ENCODE assay signal across 25 cellular contexts in genomic region chr4:22490718-22491330, GRCh38. TPM values are rescaled to one million over a fixed set of nuclear protein-coding genes. Genes with fewer than 3 reads are reported as not detected.
DNase-seq lines count a peak whose midpoint lies in the region; ATAC-seq and TF ChIP-seq lines count a peak whose summit lies in the region.
"Had no signal": no experiment of that assay in that cellular context is flagged by ENCODE, and none has a peak within 500 bp of the region (broad histone marks: within the 10 kb centered on the region; RNA-seq: fewer than 3 reads in every experiment).

No MANE protein-coding gene starts in this region.

- TF ChIP-seq CTCF in heart right ventricle (IDR thresholded peaks at IDR 0.05) (no peak), endodermal cell (conservative IDR thresholded peaks at IDR 0.05) (no peak), GM20000 (IDR thresholded peaks at IDR 0.05; ENCODE audit: extremely low read depth, missing control alignments) (no peak)

- H3K36me3 ChIP-seq in heart right ventricle (no peaks in the 10 kb centered on the region), endodermal cell (ENCODE audit: control insufficient read depth, insufficient read depth, low read length) (no peaks in the 10 kb centered on the region), muscle layer of colon (ENCODE audit: insufficient read depth, low read length) (no peaks in the 10 kb centered on the region)
- H3K36me3 ChIP-seq: HAP-1, lower lobe of right lung had no signal

- no peaks in the 10 kb centered on the region for H3K9me3 ChIP-seq in heart right ventricle
- no peaks in the 10 kb centered on the region for H3K9me3 ChIP-seq in endodermal cell (ENCODE audit: control insufficient read depth, low read length)
- H3K9me3 ChIP-seq in muscle layer of colon (ENCODE audit: low read length): no peaks in the 10 kb centered on the region
- H3K9me3 ChIP-seq: HAP-1, lower lobe of right lung, SK-N-SH, testis had no signal

- no peaks in the 10 kb centered on the region for H3K27me3 ChIP-seq in heart right ventricle
- no peaks in the 10 kb centered on the region for H3K27me3 ChIP-seq in endodermal cell (ENCODE audit: control insufficient read depth, insufficient read depth, low read length, poor library complexity, severe bottlenecking)
- H3K27me3 ChIP-seq in muscle layer of colon (ENCODE audit: control insufficient read depth in 1 of 2, insufficient read depth in 2 of 2, low read length in 2 of 2): no peaks in the 10 kb centered on the region
- H3K27me3 ChIP-seq: dorsolateral prefrontal cortex, testis had no signal

- DNase-seq in Right ventricle myocardium superior (no peak), heart right ventricle (no peak), endodermal cell (no peak), inferior parietal cortex (ENCODE audit: extremely low spot score) (no peak), cerebellar cortex (ENCODE audit: low spot score) (no peak), GM20000 (ENCODE audit: low spot score) (no peak)
- DNase-seq in stimulated activated CD4-positive, alpha-beta T cell treated with anti-CD3 and anti-CD28 coated beads, Interleukin-15, amount 100 ng/mL, for 24 hours: no peak
- DNase-seq: activated CD4-positive, alpha-beta T cell treated with anti-CD3 and anti-CD28 coated beads for 4 hours; activated CD8-positive, alpha-beta memory T cell treated with anti-CD3 and anti-CD28 coated beads for 24 hours; activated gamma-delta T cell; activated T-cell treated with anti-CD3 and anti-CD28 coated beads, Interleukin-2, amount 50 U/mL, for 1 hour; CD4-positive, alpha-beta T cell; central memory CD4-positive, alpha-beta T cell; dorsolateral prefrontal cortex; lower lobe of right lung; MM.1S; NCI-H2081 treated with DMSO at 0.1 percent for 48 hours; NCI-H226; NCI-H774; SK-N-SH; stimulated activated naive CD8-positive, alpha-beta T cell treated with anti-CD3 and anti-CD28 coated beads, Interleukin-15, Interleukin-2, amounts not matched to agents 100 U/mL and 50 U/mL, for 24 hours; T-helper 2 cell; testis had no signal

- peak overlapping the region; percentile 1 for H3K27ac Mint-ChIP-seq in endodermal cell
- H3K27ac Mint-ChIP-seq: CD4-positive, alpha-beta T cell had no signal

- H3K4me1 ChIP-seq in heart right ventricle: peaks cover 0 to 16% (median 5%) of the 10 kb centered on the region in 9 donors
- no peaks in the 10 kb centered on the region for H3K4me1 ChIP-seq in endodermal cell (ENCODE audit: control insufficient read depth, insufficient read depth, low read length)
- H3K4me1 ChIP-seq in muscle layer of colon (ENCODE audit: insufficient read depth, low read length): peaks cover 47% of the 10 kb centered on the region
- H3K4me1 ChIP-seq: lower lobe of right lung, testis had no signal

- no peak overlapping the region for H3K4me3 ChIP-seq in heart right ventricle
- no peak overlapping the region for H3K4me3 ChIP-seq in endodermal cell (ENCODE audit: low read length)
- H3K4me3 ChIP-seq in muscle layer of colon (ENCODE audit: low read depth in 1 of 2, low read length in 2 of 2): no peak overlapping the region
- H3K4me3 ChIP-seq: dorsolateral prefrontal cortex, HAP-1, lower lobe of right lung, testis had no signal

- H3K27ac ChIP-seq in heart right ventricle: no peak overlapping the region
- no peak overlapping the region for H3K27ac ChIP-seq in endodermal cell (ENCODE audit: low read depth, low read length)
- H3K27ac ChIP-seq in muscle layer of colon (ENCODE audit: low read depth, low read length): peak overlapping the region; percentile 49
- H3K27ac ChIP-seq: dorsolateral prefrontal cortex, lower lobe of right lung, testis had no signal

- ATAC-seq in Right ventricle myocardium superior (ENCODE audit: poor library complexity) (peak; percentile 24), heart right ventricle (no peak)
- ATAC-seq: lower lobe of right lung; stimulated activated naive CD8-positive, alpha-beta T cell treated with anti-CD3 and anti-CD28 coated beads, Interleukin-15, Interleukin-2, amounts not matched to agents 100 U/mL and 50 U/mL, for 24 hours had no signal

- H3K9ac ChIP-seq in endodermal cell (ENCODE audit: extremely low read depth, low read length, poor library complexity, severe bottlenecking) (no peak overlapping the region), muscle layer of colon (ENCODE audit: low read length) (no peak overlapping the region)
- H3K9ac ChIP-seq: SK-N-SH had no signal

- no peak overlapping the region for H3K4me3 Mint-ChIP-seq in endodermal cell
- H3K4me3 Mint-ChIP-seq: CD4-positive, alpha-beta T cell had no signal

- H3K27me3 Mint-ChIP-seq in endodermal cell (ENCODE audit: insufficient read depth): no peaks in the 10 kb centered on the region
- H3K27me3 Mint-ChIP-seq: CD4-positive, alpha-beta T cell had no signal

- intact Hi-C loops in Right ventricle myocardium superior (cut with DNase I): no loop called here
- intact Hi-C loops in heart right ventricle (cut with DNase I): no loop called here

- H3K4me1 Mint-ChIP-seq in endodermal cell: peaks cover 35% of the 10 kb centered on the region

- 65 to 77% methylated on average over 5 of the region's 5 CpGs for WGBS in heart right ventricle, 2 donors
- 69 to 84% methylated on average over 2 to 5 of the region's 5 CpGs for WGBS in endodermal cell (ENCODE audit: insufficient coverage in 1 of 2, insufficient read length in 1 of 2), 2 experiments

- H3K9me3 Mint-ChIP-seq in endodermal cell: peaks cover 4% of the 10 kb centered on the region

- H3K36me3 Mint-ChIP-seq in endodermal cell (ENCODE audit: low read depth): peaks cover 11% of the 10 kb centered on the region

RNA-seq across cellular contexts. Expression of gene ADGRA3, which starts 25.0 kb away (rescaled TPM):
- total RNA-seq in Right ventricle myocardium superior (34.3 TPM), heart right ventricle (10 to 100 TPM; 17.2 to 29.5 (median 21.0) TPM), endodermal cell (10 to 100 TPM; 51.8 to 54.9 TPM)
- polyA plus RNA-seq in heart right ventricle: 10 to 100 TPM in 1 of 2 donors, 1 to 10 TPM in 1; 4.9 to 18.2 TPM
- 69.8 TPM for polyA plus RNA-seq in endodermal cell (2013, experiment 1 of 2)
- polyA plus RNA-seq in endodermal cell (2013, experiment 2 of 2): 66.8 TPM
